ENCODE assay signal across 17 cellular contexts in the genomic region with DNA sequence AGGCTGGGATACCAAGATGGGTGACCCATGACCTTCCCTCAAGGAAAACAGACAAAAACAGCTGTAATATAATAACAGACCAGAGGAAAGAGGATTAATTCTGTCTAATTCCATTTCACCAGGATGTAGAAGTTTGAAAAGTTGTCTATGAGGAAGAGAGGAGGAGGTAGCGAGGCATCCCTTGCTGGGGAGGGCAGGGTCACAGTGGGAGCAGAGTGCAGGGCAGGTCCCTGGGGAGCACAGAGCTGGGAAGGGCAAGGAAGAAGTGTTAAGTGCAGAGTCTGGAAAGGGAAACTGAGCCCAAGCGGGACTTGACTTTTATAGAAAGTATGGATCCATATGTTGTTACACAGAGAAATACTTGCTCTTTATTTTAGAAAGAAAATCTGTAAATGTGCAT.
DNase-seq lines count a peak whose midpoint lies in the region; ATAC-seq and TF ChIP-seq lines count a peak whose summit lies in the region.
"Had no signal": no experiment of that assay in that cellular context is flagged by ENCODE, and none has a peak within 500 bp of the region (broad histone marks: within the 10 kb centered on the region; RNA-seq: fewer than 3 reads in every experiment).

No MANE protein-coding gene starts in this region.

- no peak for TF ChIP-seq EP300 in transverse colon (IDR thresholded peaks at IDR 0.05; ENCODE audit: low read depth)

- H3K9ac ChIP-seq in colonic mucosa (ENCODE audit: low read depth in 2 of 2, low read length in 2 of 2) (peak overlapping the region in 1 of 2 donors; percentile 46), mucosa of rectum (ENCODE audit: low read depth in 1 of 2, low read length in 2 of 2) (peak overlapping the region in 1 of 2 donors; percentile 17)
- H3K9ac ChIP-seq: BLaER1, GM23248 had no signal

- H3K27me3 Mint-ChIP-seq in GM23338 (ENCODE audit: insufficient read depth, low read depth, poor library complexity): no peaks in the 10 kb centered on the region
- peaks cover 20 to 25% of the 10 kb centered on the region in 2 donors for H3K27me3 Mint-ChIP-seq in effector memory CD8-positive, alpha-beta T cell
- H3K27me3 Mint-ChIP-seq: CD4-positive, alpha-beta memory T cell had no signal

- no peaks in the 10 kb centered on the region for H3K79me2 ChIP-seq in GM23338 (replicated peaks; ENCODE audit: insufficient read depth)

- H3K36me3 ChIP-seq in GM23338 (ENCODE audit: insufficient read depth) (no peaks in the 10 kb centered on the region), colonic mucosa (no peaks in the 10 kb centered on the region), mucosa of rectum (ENCODE audit: control insufficient read depth in 2 of 2, insufficient read depth in 2 of 2, low read length in 2 of 2) (no peaks in the 10 kb centered on the region), transverse colon (no peaks in the 10 kb centered on the region)
- H3K36me3 ChIP-seq: BLaER1 had no signal

- H3K4me3 ChIP-seq in GM23338: no peak overlapping the region
- H3K4me3 ChIP-seq in colonic mucosa: no peak overlapping the region
- peak overlapping the region in 1 of 2 donors; percentile 35 for H3K4me3 ChIP-seq in mucosa of rectum (ENCODE audit: low read length in 2 of 2)
- H3K4me3 ChIP-seq in transverse colon: no peak overlapping the region
- H3K4me3 ChIP-seq: BLaER1, GM12878, GM23248 had no signal

- H3K27ac ChIP-seq in GM23338 (ENCODE audit: low read depth) (no peak overlapping the region), colonic mucosa (peak overlapping the region; percentile 41), mucosa of rectum (ENCODE audit: low read depth in 2 of 2, low read length in 2 of 2) (peak overlapping the region; percentile 29 to 33), transverse colon (peak overlapping the region; percentile 66 to 73 (median 68))
- H3K27ac ChIP-seq: BLaER1, GM23248, HL-60 had no signal

- H3K4me2 ChIP-seq in GM23338: peak overlapping the region; percentile 41; the same call in 1 of the 2 replicates

- H3K27me3 ChIP-seq in GM23338 (ENCODE audit: insufficient read depth) (no peaks in the 10 kb centered on the region), colonic mucosa (no peaks in the 10 kb centered on the region), mucosa of rectum (ENCODE audit: control insufficient read depth in 2 of 2, insufficient read depth in 2 of 2, low read length in 2 of 2) (no peaks in the 10 kb centered on the region), transverse colon (no peaks in the 10 kb centered on the region)
- H3K27me3 ChIP-seq: BLaER1 had no signal

- no peaks in the 10 kb centered on the region for H3F3A ChIP-seq in GM23338 (replicated peaks; ENCODE audit: low read depth)

- H3K4me1 ChIP-seq in GM23338 (ENCODE audit: insufficient read depth) (peaks cover 10% of the 10 kb centered on the region; the same call in 1 of the 2 replicates), colonic mucosa (peaks cover 3% of the 10 kb centered on the region), mucosa of rectum (ENCODE audit: control insufficient read depth in 2 of 2, insufficient read depth in 2 of 2, low read length in 2 of 2) (peaks cover 47% of the 10 kb centered on the region in 2 donors), transverse colon (peaks cover 21 to 69% (median 44%) of the 10 kb centered on the region in 4 donors)

- ATAC-seq in GM23338 (no peak), GM19035 (IDR thresholded peaks at IDR 0.05; ENCODE audit: unreplicated experiment) (no peak)
- ATAC-seq in effector memory CD8-positive, alpha-beta T cell (replicated peaks): no peak
- ATAC-seq: GM12878 had no signal

- in situ Hi-C loops in transverse colon (cut with MboI; ENCODE audit: low pct_ligation_motif_present in 1 of 4, low pct_unique_long_range_greater_than_20kb in 1 of 4, low sequenced_read_pairs in 3 of 4) (no loop called here), ACHN (cut with HindIII; ENCODE audit: low pct_ligation_motif_present, low pct_unique_long_range_greater_than_20kb, low sequenced_read_pairs) (no loop called here)

- no peak for TF ChIP-seq CTCF in GM23338 (conservative IDR thresholded peaks at IDR 0.05; ENCODE audit: low read depth in 2 of 2)
- no peak for TF ChIP-seq CTCF in colonic mucosa (IDR thresholded peaks at IDR 0.05)
- no peak for TF ChIP-seq CTCF in transverse colon (IDR thresholded peaks at IDR 0.05)

- H3K9me3 ChIP-seq in colonic mucosa (no peaks in the 10 kb centered on the region), mucosa of rectum (ENCODE audit: control insufficient read depth in 2 of 2, low read length in 2 of 2) (no peaks in the 10 kb centered on the region), transverse colon (no peaks in the 10 kb centered on the region)
- H3K9me3 ChIP-seq: BLaER1 had no signal

- no peaks in the 10 kb centered on the region for H3K9me3 Mint-ChIP-seq in GM23338
- no peaks in the 10 kb centered on the region for H3K9me3 Mint-ChIP-seq in effector memory CD8-positive, alpha-beta T cell
- H3K9me3 Mint-ChIP-seq: CD14-positive monocyte; CD4-positive, alpha-beta memory T cell; HFFc6 had no signal

- DNase-seq in GM23338 (ENCODE audit: low spot score): no peak
- no peak for DNase-seq in colonic mucosa
- DNase-seq in transverse colon: peak; percentile 36
- DNase-seq in ACHN: no peak
- no peak for DNase-seq in effector memory CD8-positive, alpha-beta T cell
- DNase-seq: CD4-positive, alpha-beta memory T cell; DMS79 treated with DMSO at 0.1 percent for 48 hours; EL; GM23248; HCEC 1CT; HFFc6 had no signal

- no peaks in the 10 kb centered on the region for H3K36me3 Mint-ChIP-seq in GM23338 (ENCODE audit: low read depth)
- H3K36me3 Mint-ChIP-seq in effector memory CD8-positive, alpha-beta T cell (ENCODE audit: insufficient read depth): no peaks in the 10 kb centered on the region
- H3K36me3 Mint-ChIP-seq: CD14-positive monocyte; CD4-positive, alpha-beta memory T cell had no signal

- WGBS in transverse colon (ENCODE audit: low coverage in 1 of 2), 2 donors: 63 to 75% methylated on average over 2 of the region's 2 CpGs

- intact Hi-C loops in colonic mucosa (cut with DNase I): loop anchor here (10.0 kb wide), 1 partner anchor 219 kb away; no protein-coding TSS in a partner anchor
- intact Hi-C loops in transverse colon (cut with DNase I; ENCODE audit: low total_unique reads): no loop called here

- peaks cover 43% of the 10 kb centered on the region for H3K4me1 Mint-ChIP-seq in GM23338
- peaks cover 0 to 3% of the 10 kb centered on the region in 2 donors for H3K4me1 Mint-ChIP-seq in effector memory CD8-positive, alpha-beta T cell (ENCODE audit: low read depth in 2 of 2)
- H3K4me1 Mint-ChIP-seq: CD14-positive monocyte had no signal

- H4K20me1 ChIP-seq in GM23338 (replicated peaks; ENCODE audit: insufficient read depth): no peaks in the 10 kb centered on the region
- H4K20me1 ChIP-seq: BLaER1 had no signal

- TF ChIP-seq POLR2A in transverse colon (IDR thresholded peaks at IDR 0.05): no peak

- H3K27ac Mint-ChIP-seq in GM23338: no peak overlapping the region
- no peak overlapping the region for H3K27ac Mint-ChIP-seq in effector memory CD8-positive, alpha-beta T cell
- H3K27ac Mint-ChIP-seq: CD14-positive monocyte; CD4-positive, alpha-beta memory T cell; HFFc6 had no signal

- no peak overlapping the region for H3K4me3 Mint-ChIP-seq in GM23338
- H3K4me3 Mint-ChIP-seq in effector memory CD8-positive, alpha-beta T cell: no peak overlapping the region
- H3K4me3 Mint-ChIP-seq: CD14-positive monocyte; CD4-positive, alpha-beta memory T cell; HFFc6 had no signal

- no peaks in the 10 kb centered on the region for H3K9me2 ChIP-seq in GM23338 (ENCODE audit: insufficient read depth)

- H2AFZ ChIP-seq in GM23338: no peak overlapping the region
- H2AFZ ChIP-seq: GM23248 had no signal

TF ChIP-seq in GM23338, 12 proteins besides CTCF, POLR2A, EP300 and RAD21:
- TF ChIP-seq CREB1 (CRISPR knock-in tag; IDR thresholded peaks at IDR 0.05; ENCODE audit: low read depth) (no peak), POLR2AphosphoS5 (IDR thresholded peaks at IDR 0.05; ENCODE audit: low read depth) (no peak)
